Comparison of ENCODE assay signal across 36 cellular contexts in genomic region chr2:77512521-77512920, GRCh38. TPM values are rescaled to one million over a fixed set of nuclear protein-coding genes. Genes with fewer than 3 reads are reported as not detected.
DNase-seq lines count a peak whose midpoint lies in the region; ATAC-seq and TF ChIP-seq lines count a peak whose summit lies in the region.
"Had no signal": no experiment of that assay in that cellular context is flagged by ENCODE, and none has a peak within 500 bp of the region (broad histone marks: within the 10 kb centered on the region; RNA-seq: fewer than 3 reads in every experiment).

No MANE protein-coding gene starts in this region.

- no peak overlapping the region for H2BK12ac ChIP-seq in mesenchymal stem cell (ENCODE audit: low read length in 2 of 2)

- H3K4me2 ChIP-seq in SK-N-SH (no peak overlapping the region), mesenchymal stem cell (ENCODE audit: low read length, poor library complexity, severe bottlenecking) (no peak overlapping the region)

- H3K14ac ChIP-seq in mesenchymal stem cell (ENCODE audit: low read length in 2 of 2): no peak overlapping the region

- 50% methylated on average over 1 of the region's 1 CpG for WGBS in SK-N-SH (ENCODE audit: low lambda C conversion rate)
- 0% methylated on average over 1 of the region's 1 CpG for WGBS in mesenchymal stem cell
- 84 to 88% methylated on average over 1 of the region's 1 CpG for WGBS in aorta, 2 donors

- POLR2A ChIA-PET in SK-N-SH (lab: Yijun Ruan, JAX): no interaction called here

- H4K20me1 ChIP-seq in SK-N-SH (ENCODE audit: insufficient read depth): no peaks in the 10 kb centered on the region

- no peak overlapping the region for H4K91ac ChIP-seq in mesenchymal stem cell (ENCODE audit: low read length)

- no peak overlapping the region for H4K8ac ChIP-seq in mesenchymal stem cell (ENCODE audit: low read length)

- H3K9me2 ChIP-seq in SK-N-SH: no peaks in the 10 kb centered on the region

- H3K4me1 ChIP-seq in SK-N-SH (ENCODE audit: control insufficient read depth in 1 of 2, insufficient read depth in 2 of 2, low read depth in 1 of 2, low read length in 1 of 2) (no peaks in the 10 kb centered on the region; a peak in 1 of 4 replicates), mesenchymal stem cell (ENCODE audit: control insufficient read depth, insufficient read depth, low read depth, low read length) (peaks cover 2% of the 10 kb centered on the region), aorta (ENCODE audit: control insufficient read depth in 1 of 2, insufficient read depth in 2 of 2, low read length in 2 of 2) (no peaks in the 10 kb centered on the region)
- H3K4me1 ChIP-seq: esophagus squamous epithelium, gastroesophageal sphincter, right atrium auricular region had no signal

- no peak overlapping the region for H3K18ac ChIP-seq in mesenchymal stem cell (ENCODE audit: low read depth in 1 of 2, low read length in 2 of 2)

- TF ChIP-seq RAD21 in SK-N-SH (IDR thresholded peaks at IDR 0.05; ENCODE audit: low read length): no peak

- no peaks in the 10 kb centered on the region for H3K9me3 ChIP-seq in SK-N-SH
- H3K9me3 ChIP-seq in mesenchymal stem cell (ENCODE audit: control insufficient read depth, low read length): no peaks in the 10 kb centered on the region
- no peaks in the 10 kb centered on the region for H3K9me3 ChIP-seq in aorta (ENCODE audit: control insufficient read depth, low read length)
- H3K9me3 ChIP-seq: esophagus squamous epithelium, gastroesophageal sphincter, right atrium auricular region had no signal

- no peak overlapping the region for H2BK5ac ChIP-seq in mesenchymal stem cell (ENCODE audit: low read depth, low read length, poor library complexity, severe bottlenecking)

- no peak overlapping the region for H2BK15ac ChIP-seq in mesenchymal stem cell (ENCODE audit: low read depth, poor library complexity, severe bottlenecking)

- H2AK5ac ChIP-seq in mesenchymal stem cell (ENCODE audit: low read length, severe bottlenecking): no peak overlapping the region

- no peaks in the 10 kb centered on the region for H3K36me3 ChIP-seq in SK-N-SH (replicated peaks in 1 of 2; ENCODE audit: control insufficient read depth in 1 of 2, insufficient read depth in 2 of 2, low read length in 1 of 2)
- H3K36me3 ChIP-seq in mesenchymal stem cell (ENCODE audit: control insufficient read depth in 1 of 2, insufficient read depth in 2 of 2, low read depth in 1 of 2, low read length in 2 of 2): no peaks in the 10 kb centered on the region
- H3K36me3 ChIP-seq in aorta (ENCODE audit: control insufficient read depth in 1 of 2, insufficient read depth in 2 of 2, low read length in 1 of 2): no peaks in the 10 kb centered on the region
- H3K36me3 ChIP-seq: esophagus squamous epithelium, gastroesophageal sphincter, right atrium auricular region had no signal

- no peak overlapping the region for H2BK120ac ChIP-seq in mesenchymal stem cell (ENCODE audit: low read depth, low read length)

- TF ChIP-seq CTCF in SK-N-SH (IDR thresholded peaks at IDR 0.05) (no peak), astrocyte of the spinal cord (IDR thresholded peaks at IDR 0.05; ENCODE audit: low read depth, low read length) (no peak)

- intact Hi-C loops in aorta (cut with DNase I): no loop called here

- DNase-seq in SK-N-SH: no peak
- DNase-seq in astrocyte of the spinal cord (ENCODE audit: low read depth, low spot score): peak; percentile 53
- peak; percentile 59 for DNase-seq in mesenchymal stem cell
- no peak for DNase-seq in aorta
- no peak for DNase-seq in superior temporal gyrus (ENCODE audit: extremely low spot score)
- DNase-seq: activated CD4-positive, alpha-beta memory T cell treated with anti-CD3 and anti-CD28 coated beads, Interleukin-2, amount 10 ng/mL, durations not matched to agents 7 days and 5 days; activated CD4-positive, alpha-beta T cell treated with anti-CD3 and anti-CD28 coated beads for 1 hour; activated naive CD4-positive, alpha-beta T cell treated with anti-CD3 and anti-CD28 coated beads, Interleukin-2, amount 50 U/mL, for 16 hours; AML-193; amygdala; CD4-positive, alpha-beta T cell; central memory CD4-positive, alpha-beta T cell; dermis blood vessel endothelial cell; DMS 273 treated with DMSO at 0.1 percent for 48 hours; esophagus squamous epithelium; GOT3; left ventricle myocardium superior; midbrain; naive thymus-derived CD4-positive, alpha-beta T cell; NCI-H1694; NCI-H2171 treated with DMSO at 0.1 percent for 48 hours; NCI-H524 treated with DMSO at 0.1 percent for 48 hours; NK-92 treated with Interleukin-12 subunit alpha and Interleukin-12 subunit beta, amount 100 ng/mL, for 24 hours; stimulated activated CD4-positive, alpha-beta T cell treated with anti-CD3 and anti-CD28 coated beads, Interleukin-12 subunit alpha, Interleukin-12 subunit beta, amount 100 ng/mL, for 4 hours; stimulated activated CD4-positive, alpha-beta T cell treated with anti-CD3 and anti-CD28 coated beads, Interleukin-4, amount 100 ng/mL, for 24 hours; T-helper 1 cell had no signal

- CTCF ChIA-PET in SK-N-SH (lab: Yijun Ruan, JAX): interaction anchor here (1.4 kb wide), 1 partner anchor 9 kb away, joined by 3 read pairs; the partner anchor contains the start of gene LRRTM4

- in situ Hi-C loops in astrocyte of the spinal cord (cut with HindIII; ENCODE audit: low sequenced_read_pairs): no loop called here

- no peaks in the 10 kb centered on the region for H3K79me1 ChIP-seq in mesenchymal stem cell (replicated peaks; ENCODE audit: low read length, poor library complexity, severe bottlenecking)

- no peak overlapping the region for H3K27ac ChIP-seq in SK-N-SH (ENCODE audit: low read depth in 2 of 2, low read length in 1 of 2)
- H3K27ac ChIP-seq in mesenchymal stem cell (ENCODE audit: low read length, poor library complexity, severe bottlenecking): no peak overlapping the region
- H3K27ac ChIP-seq in aorta (ENCODE audit: low read depth in 1 of 2, low read length in 2 of 2): no peak overlapping the region
- H3K27ac ChIP-seq: 22Rv1, esophagus squamous epithelium, gastroesophageal sphincter, right atrium auricular region had no signal

- ATAC-seq in SK-N-SH treated with all-trans-retinoic acid at 6 μM for 48 hours: no peak
- ATAC-seq in GM18498 (IDR thresholded peaks at IDR 0.05; ENCODE audit: unreplicated experiment): no peak
- ATAC-seq in aorta (ENCODE audit: low FRiP score): no peak
- ATAC-seq in GM21360 (IDR thresholded peaks at IDR 0.05; ENCODE audit: unreplicated experiment): no peak
- ATAC-seq: activated T-helper 17 cell treated with anti-CD3 and anti-CD28 coated beads, Interleukin-2, amount 50 U/mL, for 72 hours; gastroesophageal sphincter; left ventricle myocardium superior; naive thymus-derived CD4-positive, alpha-beta T cell; Panc1; stimulated activated effector memory CD8-positive, alpha-beta T cell treated with anti-CD3 and anti-CD28 coated beads, Interleukin-12 subunit alpha, Interleukin-12 subunit beta, amount 100 ng/mL, for 72 hours had no signal

- H3K23ac ChIP-seq in mesenchymal stem cell (ENCODE audit: low read length in 2 of 2): no peak overlapping the region

- H3K4me3 ChIP-seq in SK-N-SH (ENCODE audit: low read depth in 2 of 2, low read length in 1 of 2) (no peak overlapping the region), astrocyte of the spinal cord (ENCODE audit: low read depth, low read length) (no peak overlapping the region), mesenchymal stem cell (ENCODE audit: insufficient read depth in 1 of 2, low read depth in 1 of 2, low read length in 2 of 2) (no peak overlapping the region), aorta (ENCODE audit: low read length in 2 of 2) (no peak overlapping the region)
- H3K4me3 ChIP-seq: esophagus squamous epithelium, gastroesophageal sphincter, right atrium auricular region had no signal

- no peak overlapping the region for H3K9ac ChIP-seq in SK-N-SH
- H3K9ac ChIP-seq in mesenchymal stem cell (ENCODE audit: low read length): no peak overlapping the region

- H2AFZ ChIP-seq in SK-N-SH (ENCODE audit: low read depth) (no peak overlapping the region), mesenchymal stem cell (ENCODE audit: low read depth, low read length) (no peak overlapping the region)

- H3K79me2 ChIP-seq in SK-N-SH (ENCODE audit: insufficient read depth): no peaks in the 10 kb centered on the region

- H3K4ac ChIP-seq in mesenchymal stem cell (ENCODE audit: low read depth in 1 of 2, low read length in 2 of 2): no peak overlapping the region

- H3K27me3 ChIP-seq in SK-N-SH (ENCODE audit: insufficient read depth) (no peaks in the 10 kb centered on the region), mesenchymal stem cell (ENCODE audit: control insufficient read depth in 1 of 2, insufficient read depth in 1 of 2, low read length in 2 of 2) (no peaks in the 10 kb centered on the region), aorta (ENCODE audit: control insufficient read depth in 1 of 2, insufficient read depth in 2 of 2, low read length in 1 of 2) (no peaks in the 10 kb centered on the region)
- H3K27me3 ChIP-seq: esophagus squamous epithelium, gastroesophageal sphincter, right atrium auricular region had no signal

- no peaks in the 10 kb centered on the region for H3F3A ChIP-seq in SK-N-SH (replicated peaks; ENCODE audit: insufficient read depth)

- no peak for TF ChIP-seq EP300 in SK-N-SH (IDR thresholded peaks at IDR 0.05; ENCODE audit: borderline replicate concordance in 1 of 2, low read depth in 1 of 2, low read length in 1 of 2)

TF ChIP-seq in SK-N-SH treated with all-trans-retinoic acid at 6 μM for 48 hours, 23 proteins besides CTCF, POLR2A, EP300 and RAD21 (continues in another document):
- peak; percentile 36 for TF ChIP-seq ISL1 (CRISPR knock-in tag; IDR thresholded peaks at IDR 0.05)
- no peak for TF ChIP-seq PPARA (CRISPR knock-in tag; IDR thresholded peaks at IDR 0.05; ENCODE audit: borderline replicate concordance)
- TF ChIP-seq CSDC2 (CRISPR knock-in tag; IDR thresholded peaks at IDR 0.05): no peak

TF ChIP-seq in SK-N-SH, 30 proteins besides CTCF, POLR2A, EP300 and RAD21 (continues in another document):
- TF ChIP-seq SMC3 (IDR thresholded peaks at IDR 0.05; ENCODE audit: low read depth, low read length) (no peak), POLR2AphosphoS5 (IDR thresholded peaks at IDR 0.05; ENCODE audit: low read depth, low read length) (no peak), YY1 (IDR thresholded peaks at IDR 0.05; ENCODE audit: low read depth) (no peak)

RNA-seq across cellular contexts. Expression of gene LRRTM4, which starts 9.7 kb away (rescaled TPM):
- 0.10 and 0.39 TPM in 2 replicates for polyA plus RNA-seq in SK-N-SH (2012; rRNA removed)
- 0.42 and 0.51 TPM in 2 replicates for polyA plus RNA-seq in SK-N-SH (2012; cell fraction: cytosol; rRNA removed)
- 0.08 and 0.12 TPM in 2 replicates for polyA plus RNA-seq in SK-N-SH (2012; cell fraction: nucleus; rRNA removed)
- 0.22 TPM for polyA plus RNA-seq in mesenchymal stem cell (2013, experiment 1 of 2)
- polyA plus RNA-seq in mesenchymal stem cell (2013, experiment 2 of 2): 0.16 TPM
- 1 to 10 TPM in 1 of 2 donors, under 1 TPM in 1; 0.52 to 2.7 TPM for total RNA-seq in aorta
- not detected for polyA plus RNA-seq in aorta
- total RNA-seq: activated CD4-positive, alpha-beta memory T cell treated with anti-CD3 and anti-CD28 coated beads, Interleukin-2, amount 10 ng/mL, durations not matched to agents 7 days and 5 days; activated T-helper 17 cell treated with anti-CD3 and anti-CD28 coated beads, Interleukin-2, amount 50 U/mL, for 72 hours; CD4-positive, alpha-beta T cell; dermis blood vessel endothelial cell; esophagus squamous epithelium; naive thymus-derived CD4-positive, alpha-beta T cell; osteocyte had no signal
- polyA plus RNA-seq: naive thymus-derived CD4-positive, alpha-beta T cell had no signal

Comparison
In these comparisons a context has a peak if more than half of its experiments do, and no peak if none do; other contexts are left out.
1. DNase-seq: peak in astrocyte of the spinal cord (single experiment) and mesenchymal stem cell (single experiment); none in SK-N-SH (single experiment), aorta (0 of 2) and superior temporal gyrus (single experiment).